In the genomic region with DNA sequence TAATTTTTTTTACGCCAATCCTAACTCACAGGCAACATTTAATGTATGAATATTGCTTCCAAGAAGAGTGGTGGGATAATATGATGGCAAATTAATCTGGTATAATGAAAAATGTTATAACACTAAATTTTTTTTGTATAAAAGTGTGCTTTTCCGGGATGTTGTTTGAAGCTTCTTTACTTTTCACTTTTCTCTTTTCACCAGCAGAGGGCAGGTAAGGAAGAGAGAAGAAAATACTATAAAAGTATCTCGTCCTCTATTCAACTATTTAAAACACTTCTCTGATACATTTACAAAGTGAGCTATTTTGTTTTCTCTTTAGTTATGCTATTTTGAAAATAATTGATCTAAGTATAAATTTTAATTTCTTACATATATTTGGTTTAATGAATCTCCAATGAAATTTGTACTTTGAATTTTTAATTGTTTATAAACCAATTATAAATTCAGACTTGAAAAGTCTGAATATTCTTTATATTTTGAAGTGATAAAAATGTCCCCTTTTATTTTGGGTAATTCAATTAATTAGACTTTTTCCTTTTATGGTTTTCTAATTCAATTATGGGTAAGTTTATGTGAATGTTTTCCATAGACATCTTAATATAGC, we compare ENCODE assay signal across 8 cellular contexts. TPM values are rescaled to one million over a fixed set of nuclear protein-coding genes. Genes with fewer than 3 reads are reported as not detected.
DNase-seq lines count a peak whose midpoint lies in the region; ATAC-seq and TF ChIP-seq lines count a peak whose summit lies in the region.

No MANE protein-coding gene starts in this region.

- no peaks in the 10 kb centered on the region for H3K4me1 Mint-ChIP-seq in naive thymus-derived CD8-positive, alpha-beta T cell

- H3K27ac ChIP-seq in heart right ventricle (no peak overlapping the region), brain microvascular endothelial cell (no peak overlapping the region)

- no peak overlapping the region for H3K4me3 Mint-ChIP-seq in naive thymus-derived CD8-positive, alpha-beta T cell

- 33 to 41% methylated on average over 3 of the region's 3 CpGs for WGBS in heart right ventricle, 2 donors

- in situ Hi-C loops in brain microvascular endothelial cell (cut with HindIII; ENCODE audit: low pct_ligation_motif_present, low sequenced_read_pairs): no loop called here

- POLR2A ChIA-PET in naive thymus-derived CD8-positive, alpha-beta T cell (lab: Charles Lee): no interaction called here

- no peak overlapping the region for H3K4me3 ChIP-seq in heart right ventricle
- H3K4me3 ChIP-seq in brain microvascular endothelial cell (ENCODE audit: low read depth, low read length): no peak overlapping the region

- intact Hi-C loops in heart right ventricle (cut with DNase I) (loop anchor here in 9 of 10 donors (5.0 to 10.0 kb wide), 6 partner anchors 56 to 696 kb away; no protein-coding TSS in a partner anchor), Right ventricle myocardium superior (cut with DNase I) (loop anchor here (5.0 to 10.0 kb wide), 2 partner anchors 258 to 696 kb away; no protein-coding TSS in a partner anchor)

- H3K4me1 ChIP-seq in heart right ventricle: no peaks in the 10 kb centered on the region

- H3K36me3 Mint-ChIP-seq in naive thymus-derived CD8-positive, alpha-beta T cell: no peaks in the 10 kb centered on the region

- H3K9me3 Mint-ChIP-seq in naive thymus-derived CD8-positive, alpha-beta T cell: peaks cover 0 to 6% (median 2%) of the 10 kb centered on the region in 9 donors

- no peak for ATAC-seq in heart right ventricle
- no peak for ATAC-seq in Right ventricle myocardium superior (ENCODE audit: poor library complexity)
- ATAC-seq in HG03135 (IDR thresholded peaks at IDR 0.05; ENCODE audit: unreplicated experiment): no peak
- no peak for ATAC-seq in naive thymus-derived CD8-positive, alpha-beta T cell

- DNase-seq in heart right ventricle (no peak), Right ventricle myocardium superior (no peak), NCI-H1105 (lab: John Stamatoyannopoulos, UW) (peak; percentile 31), brain microvascular endothelial cell (no peak), midbrain (lab: John Stamatoyannopoulos, UW) (peak; percentile 13), cerebellum (ENCODE audit: low spot score) (no peak)
- no peak for DNase-seq in naive thymus-derived CD8-positive, alpha-beta T cell

- TF ChIP-seq CTCF in heart right ventricle (IDR thresholded peaks at IDR 0.05): peak; percentile 28 to 70 (median 60)
- peak; percentile 54 for TF ChIP-seq CTCF in brain microvascular endothelial cell (IDR thresholded peaks at IDR 0.05; ENCODE audit: low read depth, low read length, missing control alignments)

- H3K36me3 ChIP-seq in heart right ventricle (no peaks in the 10 kb centered on the region), brain microvascular endothelial cell (replicated peaks) (no peaks in the 10 kb centered on the region)

- no peaks in the 10 kb centered on the region for H3K27me3 Mint-ChIP-seq in naive thymus-derived CD8-positive, alpha-beta T cell

- peaks cover 0 to 13% (median 0%) of the 10 kb centered on the region in 11 donors for H3K9me3 ChIP-seq in heart right ventricle

- no peak overlapping the region for H3K27ac Mint-ChIP-seq in naive thymus-derived CD8-positive, alpha-beta T cell

- H3K27me3 ChIP-seq in heart right ventricle (peaks cover 0 to 5% (median 0%) of the 10 kb centered on the region in 7 donors), brain microvascular endothelial cell (replicated peaks) (no peaks in the 10 kb centered on the region)

RNA-seq across cellular contexts. Expression of gene CFTR, which starts 20.7 kb away (rescaled TPM):
- total RNA-seq in heart right ventricle (under 1 TPM in 8 of 10 donors, not detected in 2; 0.06 to 0.95 (median 0.31) TPM), Right ventricle myocardium superior (0.86 TPM), cerebellum (5.3 TPM)
- polyA plus RNA-seq in heart right ventricle: under 1 TPM; 0.09 to 0.22 TPM
- total RNA-seq in naive thymus-derived CD8-positive, alpha-beta T cell: not detected
- not detected for polyA plus RNA-seq in naive thymus-derived CD8-positive, alpha-beta T cell

RNA-seq across cellular contexts. Expression of gene ASZ1, which starts 31.8 kb away (rescaled TPM):
- total RNA-seq in heart right ventricle (not detected), Right ventricle myocardium superior (not detected), cerebellum (not detected)
- not detected for polyA plus RNA-seq in heart right ventricle
- not detected for total RNA-seq in naive thymus-derived CD8-positive, alpha-beta T cell
- polyA plus RNA-seq in naive thymus-derived CD8-positive, alpha-beta T cell: not detected

Comparison
In these comparisons a context has a peak if more than half of its experiments do, and no peak if none do; other contexts are left out.
1. DNase-seq: peak in NCI-H1105 (single experiment) and midbrain (single experiment); none in heart right ventricle (0 of 2), Right ventricle myocardium superior (single experiment), brain microvascular endothelial cell (single experiment), cerebellum (single experiment) and naive thymus-derived CD8-positive, alpha-beta T cell (0 of 10).